12 cellular contexts compared by ENCODE assay signal in genomic region chr15:73941044-73941443, GRCh38. TPM values are rescaled to one million over a fixed set of nuclear protein-coding genes. Genes with fewer than 3 reads are reported as not detected.
A peak's percentile ranks its signal among the peaks of the same experiment; 100 is the strongest.
DNase-seq lines count a peak whose midpoint lies in the region; ATAC-seq, FAIRE-seq and TF ChIP-seq lines count a peak whose summit lies in the region.
"Had no signal": no experiment of that assay in that cellular context is flagged by ENCODE, and none has a peak within 500 bp of the region (broad histone marks: within the 10 kb centered on the region; RNA-seq: fewer than 3 reads in every experiment).

No MANE protein-coding gene starts in this region.

- 100% methylated on average over 1 of the region's 1 CpG for WGBS in A549 (ENCODE audit: missing lambda C conversion rate)

- TF ChIP-seq RAD21 in A549 (conservative IDR thresholded peaks at IDR 0.05 in 1 of 2, IDR thresholded peaks at IDR 0.05 in 1 of 2) = no peak

- 0 out of 3 replicates have a peak overlapping the region, but pooled peaks have one; percentile 12 for H3K4me2 ChIP-seq in A549

- no peak overlapping the region for H3K4me3 ChIP-seq in A549
- peak overlapping the region in 1 of 2 donors; percentile 4 for H3K4me3 ChIP-seq in cardiac fibroblast (replicated peaks in 1 of 2; ENCODE audit: low read depth in 2 of 2, low read length in 2 of 2)
- H3K4me3 ChIP-seq in HAP-1 = no peak overlapping the region
- H3K4me3 ChIP-seq: GM12878, ovary had no signal

- TF ChIP-seq CTCF in A549 (IDR thresholded peaks at IDR 0.05) (no peak), cardiac fibroblast (IDR thresholded peaks at IDR 0.05; ENCODE audit: low read depth, low read length) (no peak)

- H3K4me1 ChIP-seq in A549 = peaks cover 10% of the 10 kb centered on the region; the same call in 2 of the 3 replicates
- peaks cover 3% of the 10 kb centered on the region for H3K4me1 ChIP-seq in HAP-1

- TF ChIP-seq POLR2A in A549 (IDR thresholded peaks at IDR 0.05; ENCODE audit: low read length) = no peak

- no peaks in the 10 kb centered on the region for H3K36me3 ChIP-seq in HAP-1 (replicated peaks)
- H3K36me3 ChIP-seq: ovary had no signal

- no peaks in the 10 kb centered on the region for H3K27me3 ChIP-seq in HAP-1 (ENCODE audit: low read depth)
- H3K27me3 ChIP-seq: ovary had no signal

- DNase-seq in A549 (ENCODE audit: low read depth in 1 of 2, low spot score in 1 of 2) (peak in 1 of 2 experiments; percentile 14), HTR-8/SVneo (ENCODE audit: insufficient read length, low spot score) (peak; percentile 86), cardiac fibroblast (ENCODE audit: low read depth in 2 of 2) (peak; percentile 87 to 99), kidney tubule cell (ENCODE audit: low spot score) (peak; percentile 95), HAP-1 (ENCODE audit: low spot score in 2 of 2) (no peak), cortex of kidney (lab: John Stamatoyannopoulos, UW) (no peak), medulla oblongata (ENCODE audit: extremely low spot score) (no peak), HUDEP-2 (lab: John Stamatoyannopoulos, UW; ENCODE audit: unreplicated experiment in 76 of 76) (no peak)
- DNase-seq: activated naive CD8-positive, alpha-beta T cell treated with anti-CD3 and anti-CD28 coated beads for 36 hours; NCI-H2227 treated with DMSO at 0.1 percent for 48 hours had no signal

- no peak for FAIRE-seq in A549 (lab: Jason Lieb, UNC)
- FAIRE-seq in HTR-8/SVneo (lab: Jason Lieb, UNC) = peak; percentile 91
- FAIRE-seq: GM12878 had no signal

- CTCF ChIA-PET in A549 (lab: Yijun Ruan, JAX) = interaction anchor here (1.1 to 1.6 kb wide), 3 partner anchors 9 to 14 kb away, joined by 3 to 6 read pairs (median 4); no protein-coding TSS in a partner anchor

- no peaks in the 10 kb centered on the region for H3K9me3 ChIP-seq in A549
- no peaks in the 10 kb centered on the region for H3K9me3 ChIP-seq in HAP-1
- H3K9me3 ChIP-seq: ovary had no signal

- in situ Hi-C loops in HAP-1 (cut with MboI; ENCODE audit: low sequenced_read_pairs) = loop anchor here (10.0 kb wide), 1 partner anchor 1636 kb away; no protein-coding TSS in a partner anchor

- no peak overlapping the region for H3K27ac ChIP-seq in A549
- H3K27ac ChIP-seq: ovary had no signal

- POLR2A ChIA-PET in A549 (lab: Yijun Ruan, JAX) = no interaction called here

- peak in 1 of 2 experiments; percentile 58; a peak in 3 of 6 replicates for ATAC-seq in A549
- ATAC-seq: GM12878 had no signal

- TF ChIP-seq EP300 in A549 (IDR thresholded peaks at IDR 0.05) = no peak

TF ChIP-seq in A549, 52 proteins besides CTCF, POLR2A, EP300 and RAD21:
- TF ChIP-seq HOXB5 (CRISPR knock-in tag; IDR thresholded peaks at IDR 0.05) = no peak
- TF ChIP-seq USF2 (IDR thresholded peaks at IDR 0.05) = no peak
- TF ChIP-seq JUN (IDR thresholded peaks at IDR 0.05) = no peak
- TF ChIP-seq RFX5 (IDR thresholded peaks at IDR 0.05) = no peak
- no peak for TF ChIP-seq CBX2 (IDR thresholded peaks at IDR 0.05; ENCODE audit: borderline replicate concordance, low read depth)
- TF ChIP-seq HOXB13 (CRISPR knock-in tag; IDR thresholded peaks at IDR 0.05; ENCODE audit: low read depth) = no peak
- no peak for TF ChIP-seq RCOR1 (IDR thresholded peaks at IDR 0.05; ENCODE audit: low read depth, low read length)
- no peak for TF ChIP-seq TFCP2L1 (CRISPR knock-in tag; IDR thresholded peaks at IDR 0.05)
TF ChIP-seq in A549: peak in this region for 0.

RNA-seq across cellular contexts. Expression of gene LOXL1, which starts 14.8 kb away (rescaled TPM):
- polyA plus RNA-seq in A549 (2011; rRNA removed) (0.65 and 0.90 TPM in 2 replicates), A549 (2017; fragmentation: RNase III; extraction: RNeasy Plus Mini Kit Qiagen cat#74134 plus additional on column Dnase treatment) (0.29 to 0.62 TPM (median 0.44 TPM) in 3 replicates)
- polyA plus RNA-seq in A549 (2012; cell fraction: cytosol; rRNA removed) = 0.67 and 1.4 TPM in 2 replicates
- polyA plus RNA-seq in A549 (2012; cell fraction: nucleus; rRNA removed) = 0.58 and 0.61 TPM in 2 replicates
- not detected in 2 replicates for polyA minus RNA-seq in A549 (2011; rRNA and poly(A)+ RNA removed)

RNA-seq across cellular contexts. Expression of gene STOML1, which starts 51.1 kb away (rescaled TPM):
- 3.5 and 4.3 TPM in 2 replicates for polyA plus RNA-seq in A549 (2011; rRNA removed)
- polyA plus RNA-seq in A549 (2012; cell fraction: cytosol; rRNA removed) = 7.6 and 8.0 TPM in 2 replicates
- 12.0 and 14.7 TPM in 2 replicates for polyA plus RNA-seq in A549 (2012; cell fraction: nucleus; rRNA removed)
- 4.9 to 6.3 TPM (median 5.7 TPM) in 3 replicates for polyA plus RNA-seq in A549 (2017; fragmentation: RNase III; extraction: RNeasy Plus Mini Kit Qiagen cat#74134 plus additional on column Dnase treatment)
- 3.6 and 5.4 TPM in 2 replicates for polyA minus RNA-seq in A549 (2011; rRNA and poly(A)+ RNA removed)

RNA-seq across cellular contexts. Expression of gene PML, which starts 53.5 kb away (rescaled TPM):
- 2.1 and 3.9 TPM in 2 replicates for polyA plus RNA-seq in A549 (2011; rRNA removed)
- polyA plus RNA-seq in A549 (2012; cell fraction: cytosol; rRNA removed) = 5.9 and 7.9 TPM in 2 replicates
- polyA plus RNA-seq in A549 (2012; cell fraction: nucleus; rRNA removed) = 14.7 and 25.7 TPM in 2 replicates
- polyA plus RNA-seq in A549 (2017; fragmentation: RNase III; extraction: RNeasy Plus Mini Kit Qiagen cat#74134 plus additional on column Dnase treatment) = 7.8 to 8.5 TPM (median 8.4 TPM) in 3 replicates
- polyA minus RNA-seq in A549 (2011; rRNA and poly(A)+ RNA removed) = 5.6 and 6.2 TPM in 2 replicates

Comparison
In these comparisons a context has a peak if more than half of its experiments do, and no peak if none do; other contexts are left out.
1. DNase-seq: peak in HTR-8/SVneo (single experiment), cardiac fibroblast (2 of 2) and kidney tubule cell (single experiment); none in HAP-1 (0 of 2), cortex of kidney (single experiment), medulla oblongata (single experiment) and HUDEP-2 (0 of 76).